23 cellular contexts compared by ENCODE assay signal in genomic region chr6:72559067-72559466, GRCh38.
"Had no signal": no experiment of that assay in that cellular context is flagged by ENCODE, and none has a peak within 500 bp of the region (broad histone marks: within the 10 kb centered on the region; RNA-seq: fewer than 3 reads in every experiment).

No MANE protein-coding gene starts in this region.

- DNase-seq: activated CD4-positive, alpha-beta memory T cell treated with anti-CD3 and anti-CD28 coated beads for 36 hours; activated CD4-positive, alpha-beta T cell treated with anti-CD3 and anti-CD28 coated beads for 36 hours; activated CD8-positive, alpha-beta memory T cell treated with anti-CD3 and anti-CD28 coated beads, Interleukin-2, amount 10 ng/mL, durations not matched to agents 7 days and 5 days; activated naive CD4-positive, alpha-beta T cell treated with anti-CD3 and anti-CD28 coated beads, Interleukin-2, amount 50 U/mL, for 16 hours; activated T-cell treated with anti-CD3 and anti-CD28 coated beads, Interleukin-2, amount 50 U/mL, for 1 hour; effector memory CD4-positive, alpha-beta T cell; foreskin fibroblast; hippocampal formation; left ventricle myocardium inferior; mesenchymal stem cell; natural killer cell; right lobe of liver; stimulated activated CD4-positive, alpha-beta T cell treated with anti-CD3 and anti-CD28 coated beads, Interleukin-4, amount 100 ng/mL, for 4 hours; stimulated activated CD8-positive, alpha-beta memory T cell treated with anti-CD3 and anti-CD28 coated beads, Interleukin-4, amount 100 ng/mL, for 48 hours; stimulated activated naive CD8-positive, alpha-beta T cell treated with anti-CD3 and anti-CD28 coated beads, Interleukin-15, Interleukin-2, amounts not matched to agents 100 U/mL and 50 U/mL, for 24 hours; T-helper 9 cell; trophoblast cell; WERI-Rb-1 had no signal

- FAIRE-seq: astrocyte, bronchial epithelial cell had no signal

- H3K9me3 Mint-ChIP-seq: activated CD4-positive, alpha-beta memory T cell treated with anti-CD3 and anti-CD28 coated beads for 36 hours; dendritic cell treated with granulocyte-macrophage colony-stimulating factor and Interleukin-4, amounts not matched to agents 40 ng/mL and 50 ng/mL, for 4 days; natural killer cell had no signal

- H3K9me3 ChIP-seq: left ventricle myocardium inferior, right lobe of liver, suprapubic skin had no signal

- H3K4me1 ChIP-seq: left ventricle myocardium inferior, right lobe of liver, suprapubic skin had no signal

- H3K4me3 ChIP-seq: left ventricle myocardium inferior, right lobe of liver, smooth muscle cell, suprapubic skin had no signal

- H3K27me3 Mint-ChIP-seq: dendritic cell treated with granulocyte-macrophage colony-stimulating factor and Interleukin-4, amounts not matched to agents 40 ng/mL and 50 ng/mL, for 4 days had no signal

- ATAC-seq: activated CD4-positive, alpha-beta T cell treated with anti-CD3 and anti-CD28 coated beads for 36 hours; activated CD8-positive, alpha-beta memory T cell treated with anti-CD3 and anti-CD28 coated beads, Interleukin-2, amount 10 ng/mL, durations not matched to agents 7 days and 5 days; natural killer cell; right lobe of liver; stimulated activated naive CD8-positive, alpha-beta T cell treated with anti-CD3 and anti-CD28 coated beads, Interleukin-15, Interleukin-2, amounts not matched to agents 100 U/mL and 50 U/mL, for 24 hours had no signal

- H3K4me2 ChIP-seq: smooth muscle cell had no signal

- H3K27ac Mint-ChIP-seq: activated CD4-positive, alpha-beta memory T cell treated with anti-CD3 and anti-CD28 coated beads for 36 hours; activated CD4-positive, alpha-beta T cell treated with anti-CD3 and anti-CD28 coated beads for 36 hours; activated CD8-positive, alpha-beta memory T cell treated with anti-CD3 and anti-CD28 coated beads, Interleukin-2, amount 10 ng/mL, durations not matched to agents 7 days and 5 days; dendritic cell treated with granulocyte-macrophage colony-stimulating factor and Interleukin-4, amounts not matched to agents 40 ng/mL and 50 ng/mL, for 4 days; natural killer cell had no signal

- H3K27ac ChIP-seq: left ventricle myocardium inferior, right lobe of liver, suprapubic skin, WERI-Rb-1 had no signal

- H3K4me1 Mint-ChIP-seq: activated CD4-positive, alpha-beta T cell treated with anti-CD3 and anti-CD28 coated beads for 36 hours; natural killer cell had no signal

- H3K36me3 ChIP-seq: left ventricle myocardium inferior, right lobe of liver, suprapubic skin, WERI-Rb-1 had no signal

- H3K27me3 ChIP-seq: right lobe of liver, suprapubic skin had no signal

- H3K36me3 Mint-ChIP-seq: activated CD4-positive, alpha-beta memory T cell treated with anti-CD3 and anti-CD28 coated beads for 36 hours; activated CD8-positive, alpha-beta memory T cell treated with anti-CD3 and anti-CD28 coated beads, Interleukin-2, amount 10 ng/mL, durations not matched to agents 7 days and 5 days; natural killer cell had no signal

- H3K4me3 Mint-ChIP-seq: activated CD4-positive, alpha-beta memory T cell treated with anti-CD3 and anti-CD28 coated beads for 36 hours; activated CD4-positive, alpha-beta T cell treated with anti-CD3 and anti-CD28 coated beads for 36 hours; activated CD8-positive, alpha-beta memory T cell treated with anti-CD3 and anti-CD28 coated beads, Interleukin-2, amount 10 ng/mL, durations not matched to agents 7 days and 5 days; dendritic cell treated with granulocyte-macrophage colony-stimulating factor and Interleukin-4, amounts not matched to agents 40 ng/mL and 50 ng/mL, for 4 days; natural killer cell had no signal
